ENCODE assay signal across 12 cellular contexts in the genomic region with DNA sequence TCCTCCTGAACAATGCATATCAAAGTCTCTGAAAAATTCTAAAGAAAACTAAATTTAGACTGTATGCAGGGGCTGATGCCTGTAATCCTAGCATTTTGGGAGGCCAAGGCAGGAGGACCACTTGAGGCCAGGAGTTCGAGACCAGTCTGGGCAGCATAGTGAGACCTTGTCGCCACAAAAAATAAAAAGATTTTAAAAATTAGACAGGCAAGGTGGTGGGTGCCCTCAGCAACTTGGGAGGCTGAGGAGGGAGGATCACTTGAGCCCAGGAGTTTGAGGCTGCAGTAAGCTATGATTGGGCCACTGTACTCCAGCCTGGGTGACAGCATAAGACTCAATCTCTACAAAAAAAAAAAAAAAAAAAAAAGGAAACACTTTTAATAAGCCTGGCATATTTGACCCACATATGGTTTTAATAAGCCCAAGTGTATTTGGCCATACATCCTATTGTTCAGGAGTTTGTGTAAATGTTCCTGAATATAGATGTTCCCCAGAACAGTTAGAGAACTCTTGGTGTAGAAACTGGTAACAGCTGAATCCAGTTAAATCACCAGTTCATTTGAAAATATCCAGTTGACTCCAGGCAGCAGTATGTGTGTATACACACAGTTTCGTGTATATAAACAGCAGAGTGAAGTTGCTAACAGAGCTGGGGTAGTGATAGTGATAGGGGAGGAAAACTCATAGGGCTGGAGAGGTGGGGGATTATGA. TPM values are rescaled to one million over a fixed set of nuclear protein-coding genes. Genes with fewer than 3 reads are reported as not detected.
DNase-seq lines count a peak whose midpoint lies in the region; ATAC-seq and TF ChIP-seq lines count a peak whose summit lies in the region.
"Had no signal": no experiment of that assay in that cellular context is flagged by ENCODE, and none has a peak within 500 bp of the region (broad histone marks: within the 10 kb centered on the region; RNA-seq: fewer than 3 reads in every experiment).

No MANE protein-coding gene starts in this region.

- H3K36me3 ChIP-seq in skeletal muscle satellite cell (ENCODE audit: insufficient read depth, low read length), result no peaks in the 10 kb centered on the region
- H3K36me3 ChIP-seq: upper lobe of right lung had no signal

- no peaks in the 10 kb centered on the region for H3K27me3 Mint-ChIP-seq in progenitor cell of endocrine pancreas

- peak overlapping the region; percentile 60 for H3K9ac ChIP-seq in skeletal muscle satellite cell (ENCODE audit: low read depth, low read length)

- H3K27ac Mint-ChIP-seq in progenitor cell of endocrine pancreas, result no peak overlapping the region
- H3K27ac Mint-ChIP-seq: activated B cell treated with CpG ODN at 0.5 μM for 24 hours had no signal

- DNase-seq in OCI-M1 (lab: John Stamatoyannopoulos, UW), result peak; percentile 51
- DNase-seq in fibroblast of the aortic adventitia (ENCODE audit: low read depth), result peak; percentile 84
- no peak for DNase-seq in NAMALWA (ENCODE audit: low spot score)
- DNase-seq in ecto neural progenitor cell (ENCODE audit: low spot score), result no peak
- DNase-seq in C1 segment of cervical spinal cord (lab: John Stamatoyannopoulos, UW), result no peak
- DNase-seq in progenitor cell of endocrine pancreas (ENCODE audit: low spot score, unreplicated experiment), result no peak
- DNase-seq: activated B cell treated with CpG ODN at 0.5 μM for 24 hours, activated gamma-delta T cell treated with Interleukin-2 at 50 U/mL for 16 hours, DMS153, upper lobe of right lung had no signal

- peaks cover 3% of the 10 kb centered on the region for H3K9me3 Mint-ChIP-seq in progenitor cell of endocrine pancreas (ENCODE audit: low read depth)
- H3K9me3 Mint-ChIP-seq: activated B cell treated with CpG ODN at 0.5 μM for 24 hours had no signal

- H3K36me3 Mint-ChIP-seq in progenitor cell of endocrine pancreas (ENCODE audit: insufficient read depth), result no peaks in the 10 kb centered on the region

- peaks cover 2% of the 10 kb centered on the region for H3K4me1 Mint-ChIP-seq in progenitor cell of endocrine pancreas (ENCODE audit: low read depth)

- H3K4me3 ChIP-seq in fibroblast of the aortic adventitia (ENCODE audit: low read depth, low read length), result no peak overlapping the region
- no peak overlapping the region for H3K4me3 ChIP-seq in skeletal muscle satellite cell (ENCODE audit: low read length)
- H3K4me3 ChIP-seq: upper lobe of right lung had no signal

- H3K4me2 ChIP-seq in skeletal muscle satellite cell (ENCODE audit: low read length), result peak overlapping the region; percentile 52

- TF ChIP-seq CTCF in fibroblast of the aortic adventitia (IDR thresholded peaks at IDR 0.05; ENCODE audit: insufficient read depth, low read length), result no peak
- no peak for TF ChIP-seq CTCF in progenitor cell of endocrine pancreas (IDR thresholded peaks at IDR 0.05; ENCODE audit: unreplicated experiment)

- H3K9me3 ChIP-seq in skeletal muscle satellite cell (replicated peaks; ENCODE audit: low read length), result no peaks in the 10 kb centered on the region
- H3K9me3 ChIP-seq: upper lobe of right lung had no signal

- peaks cover 64% of the 10 kb centered on the region for H3K4me1 ChIP-seq in skeletal muscle satellite cell (ENCODE audit: control insufficient read depth, insufficient read depth, low read length)

- peak; percentile 23 for ATAC-seq in GM21447 (IDR thresholded peaks at IDR 0.05; ENCODE audit: unreplicated experiment)

- no peaks in the 10 kb centered on the region for H3K27me3 ChIP-seq in skeletal muscle satellite cell (ENCODE audit: control insufficient read depth, insufficient read depth, low read length)
- H3K27me3 ChIP-seq: upper lobe of right lung had no signal

- H3K4me3 Mint-ChIP-seq in progenitor cell of endocrine pancreas (ENCODE audit: low read depth), result no peak overlapping the region
- H3K4me3 Mint-ChIP-seq: activated B cell treated with CpG ODN at 0.5 μM for 24 hours had no signal

RNA-seq across cellular contexts. Expression of a gene that starts 30.3 kb away (rescaled TPM):
- total RNA-seq in fibroblast of the aortic adventitia (ENCODE audit: low replicate concordance), result 1.1 and 19.5 TPM in 2 replicates
- total RNA-seq in skeletal muscle satellite cell (2012; rRNA removed), result 86.3 and 96.6 TPM in 2 replicates
- total RNA-seq in progenitor cell of endocrine pancreas, result 22.1 and 26.1 TPM in 2 replicates

RNA-seq across cellular contexts. Expression of a gene that starts 59.3 kb away (rescaled TPM):
- total RNA-seq in fibroblast of the aortic adventitia (ENCODE audit: low replicate concordance) (not detected in 2 replicates), progenitor cell of endocrine pancreas (not detected in 2 replicates)
- total RNA-seq in skeletal muscle satellite cell (2012; rRNA removed), result not detected in 2 replicates
- total RNA-seq: activated B cell treated with CpG ODN at 0.5 μM for 24 hours, upper lobe of right lung had no signal

Comparison
In these comparisons a context has a peak if more than half of its experiments do, and no peak if none do; other contexts are left out.
1. DNase-seq: peak in OCI-M1 (single experiment) and fibroblast of the aortic adventitia (single experiment); none in NAMALWA (single experiment), ecto neural progenitor cell (single experiment), C1 segment of cervical spinal cord (0 of 14) and progenitor cell of endocrine pancreas (single experiment).